In the genomic region with DNA sequence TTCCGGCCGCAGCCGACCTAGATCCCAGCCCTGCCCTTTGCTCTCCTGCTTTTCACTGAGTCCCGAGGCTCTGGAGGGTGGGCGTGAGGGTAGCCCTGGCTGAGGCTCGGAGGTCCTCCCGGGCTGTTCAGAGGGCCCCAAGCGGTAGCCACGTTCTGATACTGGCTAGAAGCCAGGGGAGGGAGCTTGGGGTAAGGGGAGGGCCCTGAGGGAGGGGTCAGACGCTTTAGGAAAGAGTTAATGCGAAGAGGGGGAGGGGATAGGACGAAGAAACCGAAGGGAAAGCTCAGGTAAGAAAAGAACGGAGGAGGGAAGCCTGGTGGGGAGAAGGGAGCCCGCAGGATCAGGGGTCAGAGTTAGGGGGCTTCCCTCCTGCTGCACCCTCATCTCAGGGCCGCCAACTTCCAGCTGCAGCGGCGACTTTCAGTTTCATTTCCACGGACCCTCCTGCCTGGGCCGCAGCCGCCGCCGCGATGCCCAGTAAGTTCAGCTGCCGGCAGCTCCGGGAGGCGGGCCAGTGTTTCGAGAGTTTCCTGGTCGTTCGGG, we compare ENCODE assay signal across 8 cellular contexts. TPM values are rescaled to one million over a fixed set of nuclear protein-coding genes. Genes with fewer than 3 reads are reported as not detected.
DNase-seq lines count a peak whose midpoint lies in the region; ATAC-seq and TF ChIP-seq lines count a peak whose summit lies in the region.

A gene with protein sequence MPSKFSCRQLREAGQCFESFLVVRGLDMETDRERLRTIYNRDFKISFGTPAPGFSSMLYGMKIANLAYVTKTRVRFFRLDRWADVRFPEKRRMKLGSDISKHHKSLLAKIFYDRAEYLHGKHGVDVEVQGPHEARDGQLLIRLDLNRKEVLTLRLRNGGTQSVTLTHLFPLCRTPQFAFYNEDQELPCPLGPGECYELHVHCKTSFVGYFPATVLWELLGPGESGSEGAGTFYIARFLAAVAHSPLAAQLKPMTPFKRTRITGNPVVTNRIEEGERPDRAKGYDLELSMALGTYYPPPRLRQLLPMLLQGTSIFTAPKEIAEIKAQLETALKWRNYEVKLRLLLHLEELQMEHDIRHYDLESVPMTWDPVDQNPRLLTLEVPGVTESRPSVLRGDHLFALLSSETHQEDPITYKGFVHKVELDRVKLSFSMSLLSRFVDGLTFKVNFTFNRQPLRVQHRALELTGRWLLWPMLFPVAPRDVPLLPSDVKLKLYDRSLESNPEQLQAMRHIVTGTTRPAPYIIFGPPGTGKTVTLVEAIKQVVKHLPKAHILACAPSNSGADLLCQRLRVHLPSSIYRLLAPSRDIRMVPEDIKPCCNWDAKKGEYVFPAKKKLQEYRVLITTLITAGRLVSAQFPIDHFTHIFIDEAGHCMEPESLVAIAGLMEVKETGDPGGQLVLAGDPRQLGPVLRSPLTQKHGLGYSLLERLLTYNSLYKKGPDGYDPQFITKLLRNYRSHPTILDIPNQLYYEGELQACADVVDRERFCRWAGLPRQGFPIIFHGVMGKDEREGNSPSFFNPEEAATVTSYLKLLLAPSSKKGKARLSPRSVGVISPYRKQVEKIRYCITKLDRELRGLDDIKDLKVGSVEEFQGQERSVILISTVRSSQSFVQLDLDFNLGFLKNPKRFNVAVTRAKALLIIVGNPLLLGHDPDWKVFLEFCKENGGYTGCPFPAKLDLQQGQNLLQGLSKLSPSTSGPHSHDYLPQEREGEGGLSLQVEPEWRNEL (plus strand): TSS at position 220 of the 546 bp plus-strand sequence. CDS start 254 bp downstream, at position 474.

- TF ChIP-seq CTCF in glutamatergic neuron (IDR thresholded peaks at IDR 0.05; ENCODE audit: partially characterized antibody, unreplicated experiment) (no peak), osteocyte (IDR thresholded peaks at IDR 0.05) (no peak), transverse colon (IDR thresholded peaks at IDR 0.05) (no peak)

- H3K4me3 ChIP-seq in GM23248, result peak within 1 kb of the TSS; percentile 84
- peak within 1 kb of the TSS; percentile 68 to 89 (median 78) for H3K4me3 ChIP-seq in transverse colon

- DNase-seq in DMS53 (lab: John Stamatoyannopoulos, UW), result peak; percentile 82
- peak; percentile 84 for DNase-seq in GM23248
- DNase-seq in LoVo (ENCODE audit: low spot score), result peak; percentile 70
- DNase-seq in glutamatergic neuron, result peak; percentile 55
- DNase-seq in osteocyte (ENCODE audit: extremely low spot score, unreplicated experiment), result no peak
- DNase-seq in transverse colon, result peak; percentile 73

- peaks cover 34% of the 10 kb centered on the region for H3F3A ChIP-seq in GM23248 (ENCODE audit: insufficient read depth)

- peak within 1 kb of the TSS; percentile 98 for H3K4me2 ChIP-seq in GM23248 (ENCODE audit: unreplicated experiment)

- no peaks in the 10 kb centered on the region for H3K9me3 Mint-ChIP-seq in activated naive CD8-positive, alpha-beta T cell (ENCODE audit: low read depth)
- peaks cover 1% of the 10 kb centered on the region for H3K9me3 Mint-ChIP-seq in glutamatergic neuron (ENCODE audit: unreplicated experiment)
- H3K9me3 Mint-ChIP-seq in osteocyte (ENCODE audit: unreplicated experiment), result no peaks in the 10 kb centered on the region

- H3K36me3 Mint-ChIP-seq in activated naive CD8-positive, alpha-beta T cell, result peaks cover 6% of the 10 kb centered on the region
- H3K36me3 Mint-ChIP-seq in glutamatergic neuron (ENCODE audit: unreplicated experiment) (no peaks in the 10 kb centered on the region), osteocyte (ENCODE audit: unreplicated experiment) (peaks cover 27% of the 10 kb centered on the region)

- H2AFZ ChIP-seq in GM23248, result peak within 1 kb of the TSS; percentile 90

- peak within 1 kb of the TSS; percentile 92 for H3K4me3 Mint-ChIP-seq in activated naive CD8-positive, alpha-beta T cell
- H3K4me3 Mint-ChIP-seq in glutamatergic neuron (ENCODE audit: unreplicated experiment) (peak within 1 kb of the TSS; percentile 92), osteocyte (ENCODE audit: unreplicated experiment) (peak within 1 kb of the TSS; percentile 96)

- H4K20me1 ChIP-seq in GM23248 (ENCODE audit: insufficient read depth), result no peaks in the 10 kb centered on the region

- peak within 1 kb of the TSS; percentile 84 for H3K27ac Mint-ChIP-seq in activated naive CD8-positive, alpha-beta T cell
- H3K27ac Mint-ChIP-seq in glutamatergic neuron (ENCODE audit: unreplicated experiment) (no peak within 1 kb of the TSS), osteocyte (ENCODE audit: unreplicated experiment) (peak within 1 kb of the TSS; percentile 99)

- H3K9me3 ChIP-seq in GM23248 (ENCODE audit: low read depth) (no peaks in the 10 kb centered on the region), transverse colon (no peaks in the 10 kb centered on the region)

- H3K27me3 Mint-ChIP-seq in activated naive CD8-positive, alpha-beta T cell, result no peaks in the 10 kb centered on the region
- H3K27me3 Mint-ChIP-seq in glutamatergic neuron (ENCODE audit: unreplicated experiment) (peaks cover 8% of the 10 kb centered on the region), osteocyte (ENCODE audit: unreplicated experiment) (no peaks in the 10 kb centered on the region)

- peaks cover 32% of the 10 kb centered on the region for H3K79me2 ChIP-seq in GM23248 (ENCODE audit: insufficient read depth)

- peaks cover 29% of the 10 kb centered on the region for H3K36me3 ChIP-seq in GM23248 (ENCODE audit: low read depth)
- H3K36me3 ChIP-seq in transverse colon, result peaks cover 0 to 5% (median 0%) of the 10 kb centered on the region in 4 donors

- ATAC-seq in SK-N-SH treated with all-trans-retinoic acid at 6 μM for 48 hours, result peak; percentile 81

- WGBS in GM23248 (ENCODE audit: low coverage in 1 of 2, low lambda C conversion rate in 2 of 2, missing lambda C conversion rate in 2 of 2), 2 experiments, result 2 to 4% methylated on average over 23 to 30 of the region's 30 CpGs
- WGBS in transverse colon (ENCODE audit: low coverage in 1 of 2), 2 donors, result 0% methylated on average over 5 to 30 of the region's 30 CpGs

- no peaks in the 10 kb centered on the region for H3K9me2 ChIP-seq in GM23248 (ENCODE audit: insufficient read depth)

- no peak for TF ChIP-seq EP300 in transverse colon (IDR thresholded peaks at IDR 0.05; ENCODE audit: low read depth)

- TF ChIP-seq POLR2A in transverse colon (IDR thresholded peaks at IDR 0.05), result peak; percentile 51

- no peaks in the 10 kb centered on the region for H3K27me3 ChIP-seq in GM23248 (replicated peaks; ENCODE audit: insufficient read depth)
- H3K27me3 ChIP-seq in transverse colon, result no peaks in the 10 kb centered on the region

- intact Hi-C loops in transverse colon (cut with DNase I; ENCODE audit: low total_unique reads), result no loop called here

- H3K27ac ChIP-seq in GM23248 (peak within 1 kb of the TSS; percentile 74), transverse colon (peak within 1 kb of the TSS; percentile 85 to 94 (median 91))

- H3K4me1 ChIP-seq in GM23248 (ENCODE audit: insufficient read depth), result peaks cover 13% of the 10 kb centered on the region
- peaks cover 11 to 24% (median 16%) of the 10 kb centered on the region in 4 donors for H3K4me1 ChIP-seq in transverse colon

- in situ Hi-C loops in GM23248 (cut with MboI) (no loop called here), transverse colon (cut with MboI; ENCODE audit: low pct_ligation_motif_present in 1 of 4, low pct_unique_long_range_greater_than_20kb in 1 of 4, low sequenced_read_pairs in 3 of 4) (no loop called here)

- peak within 1 kb of the TSS; percentile 91 for H3K9ac ChIP-seq in GM23248

- H3K4me1 Mint-ChIP-seq in activated naive CD8-positive, alpha-beta T cell (ENCODE audit: low read depth), result peaks cover 55% of the 10 kb centered on the region
- H3K4me1 Mint-ChIP-seq in glutamatergic neuron (ENCODE audit: low read depth, unreplicated experiment), result no peaks in the 10 kb centered on the region
- H3K4me1 Mint-ChIP-seq in osteocyte (ENCODE audit: unreplicated experiment), result peaks cover 36% of the 10 kb centered on the region

TF ChIP-seq in SK-N-SH treated with all-trans-retinoic acid at 6 μM for 48 hours, 23 proteins besides CTCF, POLR2A, EP300 and RAD21 (continues in another document):
- TF ChIP-seq, protein P1, sequence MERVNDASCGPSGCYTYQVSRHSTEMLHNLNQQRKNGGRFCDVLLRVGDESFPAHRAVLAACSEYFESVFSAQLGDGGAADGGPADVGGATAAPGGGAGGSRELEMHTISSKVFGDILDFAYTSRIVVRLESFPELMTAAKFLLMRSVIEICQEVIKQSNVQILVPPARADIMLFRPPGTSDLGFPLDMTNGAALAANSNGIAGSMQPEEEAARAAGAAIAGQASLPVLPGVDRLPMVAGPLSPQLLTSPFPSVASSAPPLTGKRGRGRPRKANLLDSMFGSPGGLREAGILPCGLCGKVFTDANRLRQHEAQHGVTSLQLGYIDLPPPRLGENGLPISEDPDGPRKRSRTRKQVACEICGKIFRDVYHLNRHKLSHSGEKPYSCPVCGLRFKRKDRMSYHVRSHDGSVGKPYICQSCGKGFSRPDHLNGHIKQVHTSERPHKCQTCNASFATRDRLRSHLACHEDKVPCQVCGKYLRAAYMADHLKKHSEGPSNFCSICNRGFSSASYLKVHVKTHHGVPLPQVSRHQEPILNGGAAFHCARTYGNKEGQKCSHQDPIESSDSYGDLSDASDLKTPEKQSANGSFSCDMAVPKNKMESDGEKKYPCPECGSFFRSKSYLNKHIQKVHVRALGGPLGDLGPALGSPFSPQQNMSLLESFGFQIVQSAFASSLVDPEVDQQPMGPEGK (CRISPR knock-in tag; IDR thresholded peaks at IDR 0.05; ENCODE audit: borderline replicate concordance), result peak; percentile 87; the same call in 1 of the 2 replicates
- no peak for TF ChIP-seq OSR1 (CRISPR knock-in tag; IDR thresholded peaks at IDR 0.05)
- TF ChIP-seq ESRRG (CRISPR knock-in tag; IDR thresholded peaks at IDR 0.05), result 0 out of 2 replicates have a peak, but pooled peaks have one; percentile 19
- peak; percentile 31; the same call in 1 of the 2 replicates for TF ChIP-seq ZC3H10 (CRISPR knock-in tag; IDR thresholded peaks at IDR 0.05)
- 0 out of 2 replicates have a peak, but pooled peaks have one; percentile 9 for TF ChIP-seq GLIS3 (CRISPR knock-in tag; IDR thresholded peaks at IDR 0.05)
- no peak for TF ChIP-seq ZNF8 (CRISPR knock-in tag; IDR thresholded peaks at IDR 0.05)

RNA-seq across cellular contexts. Expression of the gene that starts here (rescaled TPM):
- 16.5 and 24.9 TPM in 2 replicates for total RNA-seq in GM23248 (2014; rRNA removed; shearing (Covaris generic))
- 29.1 and 31.1 TPM in 2 replicates for polyA plus RNA-seq in GM23248 (2016; fragmentation: Nextera tagmentation; extraction: Ambion mirVana)
- total RNA-seq in glutamatergic neuron (ENCODE audit: unreplicated experiment) (5.2 TPM), osteocyte (85.1 and 87.4 TPM in 2 replicates), transverse colon (100 to 1,000 TPM in 1 of 4 donors, 10 to 100 TPM in 3; 22.1 to 129 (median 76.9) TPM)
